In the genomic region with DNA sequence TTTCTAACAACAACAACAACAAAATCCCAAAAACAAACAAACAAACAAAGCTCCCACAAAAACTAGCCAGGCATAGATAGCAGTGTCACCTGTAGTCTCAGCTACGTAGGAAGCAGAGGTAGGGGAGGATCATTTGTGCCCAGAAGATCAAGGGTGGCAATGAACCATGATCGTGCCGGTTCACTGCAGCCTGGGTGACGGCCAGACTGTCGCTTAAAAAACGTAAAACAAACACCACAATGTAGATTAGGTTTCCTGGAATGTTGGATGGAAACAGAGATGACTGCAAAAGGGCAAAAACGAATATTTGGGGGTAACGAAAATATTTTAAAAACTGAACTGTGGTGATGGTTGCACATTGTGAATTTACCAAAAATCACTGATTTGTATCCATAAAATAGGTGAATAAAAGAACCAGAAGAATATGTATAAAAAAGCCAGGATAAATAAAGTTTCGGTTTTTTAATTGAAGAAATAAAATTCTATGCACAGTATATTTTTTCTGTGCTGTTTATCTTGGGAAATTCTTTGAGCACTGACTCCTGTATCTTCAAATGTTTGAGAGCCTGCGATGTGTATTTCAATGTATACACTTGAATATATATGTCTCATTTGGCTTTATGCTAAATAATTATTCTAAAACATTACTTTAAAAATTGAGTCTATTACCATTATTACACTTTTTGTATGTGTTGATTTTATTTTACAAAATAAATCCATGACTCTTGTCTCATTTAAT, we compare ENCODE assay signal across 17 cellular contexts.
"Had no signal": no experiment of that assay in that cellular context is flagged by ENCODE, and none has a peak within 500 bp of the region (broad histone marks: within the 10 kb centered on the region; RNA-seq: fewer than 3 reads in every experiment).

No MANE protein-coding gene starts in this region.

- H3K9me3 ChIP-seq: gastrocnemius medialis, right atrium auricular region, transverse colon had no signal

- H3K4me3 Mint-ChIP-seq: activated CD4-positive, alpha-beta T cell treated with anti-CD3 and anti-CD28 coated beads for 36 hours; activated CD8-positive, alpha-beta T cell treated with anti-CD3 and anti-CD28 coated beads, Interleukin-2, amount 10 ng/mL, durations not matched to agents 7 days and 5 days; naive thymus-derived CD4-positive, alpha-beta T cell; stimulated activated memory B cell treated with anti-CD40 and anti-IgM and Interleukin-4, amounts not matched to agents 10 μg/mL and 1 μg/mL and 100 μg/mL, for 72 hours; T-cell had no signal

- H3K4me1 ChIP-seq: gastrocnemius medialis, right atrium auricular region, transverse colon had no signal

- FAIRE-seq: bronchial epithelial cell, small intestine had no signal

- H3K27ac ChIP-seq: gastrocnemius medialis, hepatocyte, right atrium auricular region, transverse colon, WERI-Rb-1 had no signal

- DNase-seq: activated CD4-positive, alpha-beta T cell treated with anti-CD3 and anti-CD28 coated beads for 36 hours; activated CD8-positive, alpha-beta memory T cell treated with anti-CD3 and anti-CD28 coated beads, Interleukin-2, amount 50 U/mL, for 48 hours; activated CD8-positive, alpha-beta T cell treated with anti-CD3 and anti-CD28 coated beads, Interleukin-2, amount 10 ng/mL, durations not matched to agents 7 days and 5 days; activated naive CD4-positive, alpha-beta T cell; aorta; gastrocnemius medialis; left colon; naive thymus-derived CD4-positive, alpha-beta T cell; posterior cingulate gyrus; small intestine; T-cell; transverse colon; WERI-Rb-1 had no signal

- H3K36me3 Mint-ChIP-seq: naive thymus-derived CD4-positive, alpha-beta T cell; stimulated activated memory B cell treated with anti-CD40 and anti-IgM and Interleukin-4, amounts not matched to agents 10 μg/mL and 1 μg/mL and 100 μg/mL, for 72 hours; T-cell had no signal

- H3K27me3 ChIP-seq: gastrocnemius medialis, hepatocyte, right atrium auricular region, transverse colon had no signal

- H2AFZ ChIP-seq: hepatocyte had no signal

- H3K27me3 Mint-ChIP-seq: activated CD4-positive, alpha-beta T cell treated with anti-CD3 and anti-CD28 coated beads for 36 hours; naive thymus-derived CD4-positive, alpha-beta T cell; stimulated activated memory B cell treated with anti-CD40 and anti-IgM and Interleukin-4, amounts not matched to agents 10 μg/mL and 1 μg/mL and 100 μg/mL, for 72 hours; T-cell had no signal

- H3K36me3 ChIP-seq: gastrocnemius medialis, right atrium auricular region, transverse colon, WERI-Rb-1 had no signal

- ATAC-seq: activated CD4-positive, alpha-beta T cell treated with anti-CD3 and anti-CD28 coated beads for 36 hours; activated CD8-positive, alpha-beta T cell treated with anti-CD3 and anti-CD28 coated beads, Interleukin-2, amount 10 ng/mL, durations not matched to agents 7 days and 5 days; gastrocnemius medialis; left colon; naive thymus-derived CD4-positive, alpha-beta T cell; stimulated activated memory B cell treated with anti-CD40 and anti-IgM and Interleukin-4, amounts not matched to agents 10 μg/mL and 1 μg/mL and 100 μg/mL, for 72 hours; T-cell had no signal

- H3K4me2 ChIP-seq: hepatocyte had no signal

- H3K4me1 Mint-ChIP-seq: activated CD4-positive, alpha-beta T cell treated with anti-CD3 and anti-CD28 coated beads for 36 hours; naive thymus-derived CD4-positive, alpha-beta T cell; stimulated activated memory B cell treated with anti-CD40 and anti-IgM and Interleukin-4, amounts not matched to agents 10 μg/mL and 1 μg/mL and 100 μg/mL, for 72 hours; T-cell had no signal

- H3K4me3 ChIP-seq: gastrocnemius medialis, hepatocyte, right atrium auricular region, transverse colon had no signal

- H3K79me2 ChIP-seq: hepatocyte had no signal

- H3K27ac Mint-ChIP-seq: activated CD4-positive, alpha-beta T cell treated with anti-CD3 and anti-CD28 coated beads for 36 hours; activated CD8-positive, alpha-beta T cell treated with anti-CD3 and anti-CD28 coated beads, Interleukin-2, amount 10 ng/mL, durations not matched to agents 7 days and 5 days; naive thymus-derived CD4-positive, alpha-beta T cell; stimulated activated memory B cell treated with anti-CD40 and anti-IgM and Interleukin-4, amounts not matched to agents 10 μg/mL and 1 μg/mL and 100 μg/mL, for 72 hours; T-cell had no signal
